Comparison of ENCODE assay signal across 11 cellular contexts in genomic region chr2:36695746-36696415, GRCh38. TPM values are rescaled to one million over a fixed set of nuclear protein-coding genes. Genes with fewer than 3 reads are reported as not detected.
DNase-seq lines count a peak whose midpoint lies in the region; ATAC-seq and TF ChIP-seq lines count a peak whose summit lies in the region.
"Had no signal": no experiment of that assay in that cellular context is flagged by ENCODE, and none has a peak within 500 bp of the region (broad histone marks: within the 10 kb centered on the region; RNA-seq: fewer than 3 reads in every experiment).

No MANE protein-coding gene starts in this region.

- no peaks in the 10 kb centered on the region for H3K9me3 ChIP-seq in vagina
- H3K9me3 ChIP-seq: BLaER1 had no signal

- H3K27ac Mint-ChIP-seq in stimulated activated effector memory CD8-positive, alpha-beta T cell treated with anti-CD3 and anti-CD28 coated beads, Interleukin-12 subunit alpha, Interleukin-12 subunit beta, amount 100 ng/mL, for 72 hours, result peak overlapping the region; percentile 37

- no peak overlapping the region for H3K27ac ChIP-seq in RWPE1
- H3K27ac ChIP-seq in vagina, result no peak overlapping the region
- H3K27ac ChIP-seq: BLaER1 had no signal

- intact Hi-C loops in vagina (cut with DNase I), result no loop called here

- peak overlapping the region; percentile 12 for H3K4me3 ChIP-seq in fibroblast of mammary gland (ENCODE audit: control insufficient read depth, low read depth, low read length)
- no peak overlapping the region for H3K4me3 ChIP-seq in vagina
- H3K4me3 ChIP-seq: BLaER1 had no signal

- TF ChIP-seq CTCF in RWPE1 (conservative IDR thresholded peaks at IDR 0.05; ENCODE audit: low read depth) (no peak), fibroblast of mammary gland (conservative IDR thresholded peaks at IDR 0.05; ENCODE audit: control insufficient read depth, insufficient read depth, low read depth, low read length) (peak; percentile 66), vagina (IDR thresholded peaks at IDR 0.05) (peak in 1 of 3 experiments; percentile 38)

- H3K4me1 ChIP-seq in vagina, result no peaks in the 10 kb centered on the region
- H3K4me1 ChIP-seq: BLaER1 had no signal

- CTCF ChIA-PET in RWPE1 (lab: Yijun Ruan, JAX), result interaction anchor here (0.5 to 0.7 kb wide), 2 partner anchors 88 to 996 kb away, joined by 3 read pairs; no protein-coding TSS in a partner anchor

- no peaks in the 10 kb centered on the region for H3K27me3 ChIP-seq in vagina
- H3K27me3 ChIP-seq: BLaER1 had no signal

- H3K36me3 Mint-ChIP-seq in stimulated activated effector memory CD8-positive, alpha-beta T cell treated with anti-CD3 and anti-CD28 coated beads, Interleukin-12 subunit alpha, Interleukin-12 subunit beta, amount 100 ng/mL, for 72 hours, result no peaks in the 10 kb centered on the region

- H3K4me3 Mint-ChIP-seq in stimulated activated effector memory CD8-positive, alpha-beta T cell treated with anti-CD3 and anti-CD28 coated beads, Interleukin-12 subunit alpha, Interleukin-12 subunit beta, amount 100 ng/mL, for 72 hours, result no peak overlapping the region

- H3K4me1 Mint-ChIP-seq in stimulated activated effector memory CD8-positive, alpha-beta T cell treated with anti-CD3 and anti-CD28 coated beads, Interleukin-12 subunit alpha, Interleukin-12 subunit beta, amount 100 ng/mL, for 72 hours, result no peaks in the 10 kb centered on the region

- peak; percentile 23 for DNase-seq in NCI-H82 (lab: John Stamatoyannopoulos, UW)
- no peak for DNase-seq in NCI-H82 treated with DMSO at 0.1 percent for 48 hours (lab: John Stamatoyannopoulos, UW; ENCODE audit: unreplicated experiment)
- DNase-seq in RWPE1 (ENCODE audit: low spot score), result peak; percentile 17
- DNase-seq in fibroblast of mammary gland (ENCODE audit: low read depth), result peak; percentile 85
- no peak for DNase-seq in stimulated activated effector memory CD8-positive, alpha-beta T cell treated with anti-CD3 and anti-CD28 coated beads, Interleukin-12 subunit alpha, Interleukin-12 subunit beta, amount 100 ng/mL, for 72 hours (ENCODE audit: low spot score in 2 of 2)
- no peak for DNase-seq in HuH-7.5 (ENCODE audit: low spot score)
- DNase-seq in vagina (ENCODE audit: extremely low spot score in 2 of 2), result no peak
- no peak for DNase-seq in NCI-H1105 treated with DMSO at 0.1 percent for 48 hours (lab: John Stamatoyannopoulos, UW)
- DNase-seq: NCI-H510A, T1000 had no signal

- POLR2A ChIA-PET in RWPE1 (lab: Yijun Ruan, JAX; ENCODE audit: low non-redundant PET), result no interaction called here

- no peaks in the 10 kb centered on the region for H3K9me3 Mint-ChIP-seq in stimulated activated effector memory CD8-positive, alpha-beta T cell treated with anti-CD3 and anti-CD28 coated beads, Interleukin-12 subunit alpha, Interleukin-12 subunit beta, amount 100 ng/mL, for 72 hours

- no peak for TF ChIP-seq POLR2A in vagina (IDR thresholded peaks at IDR 0.05)

- H3K36me3 ChIP-seq in vagina, result no peaks in the 10 kb centered on the region
- H3K36me3 ChIP-seq: BLaER1 had no signal

- ATAC-seq in stimulated activated effector memory CD8-positive, alpha-beta T cell treated with anti-CD3 and anti-CD28 coated beads, Interleukin-12 subunit alpha, Interleukin-12 subunit beta, amount 100 ng/mL, for 72 hours, result peak; percentile 64

RNA-seq across cellular contexts. Expression of gene VIT, which starts 0.6 kb away (rescaled TPM):
- total RNA-seq in vagina, result 56.5 TPM

Comparison
In these comparisons a context has a peak if more than half of its experiments do, and no peak if none do; other contexts are left out.
1. DNase-seq: peak in NCI-H82 (single experiment), RWPE1 (single experiment) and fibroblast of mammary gland (single experiment); none in NCI-H82 treated with DMSO at 0.1 percent for 48 hours (single experiment), stimulated activated effector memory CD8-positive, alpha-beta T cell treated with anti-CD3 and anti-CD28 coated beads, Interleukin-12 subunit alpha, Interleukin-12 subunit beta, amount 100 ng/mL, for 72 hours (0 of 2), HuH-7.5 (single experiment), vagina (0 of 2) and NCI-H1105 treated with DMSO at 0.1 percent for 48 hours (single experiment).